In genomic region chr9:89597711-89598707, GRCh38 we compare ENCODE assay signal across 8 cellular contexts. TPM values are rescaled to one million over a fixed set of nuclear protein-coding genes. Genes with fewer than 3 reads are reported as not detected.
A peak's percentile ranks its signal among the peaks of the same experiment; 100 is the strongest.
DNase-seq lines count a peak whose midpoint lies in the region; ATAC-seq and TF ChIP-seq lines count a peak whose summit lies in the region.

No MANE protein-coding gene starts in this region.

- no peak for TF ChIP-seq POLR2A in uterus (IDR thresholded peaks at IDR 0.05)

- H3K27me3 Mint-ChIP-seq in natural killer cell (ENCODE audit: low read depth in 2 of 2) = peaks cover 1 to 15% of the 10 kb centered on the region in 2 donors

- no peak overlapping the region for H3K4me3 Mint-ChIP-seq in natural killer cell

- in situ Hi-C loops in GM13977 (cut with MboI; ENCODE audit: low pct_unique_long_range_greater_than_20kb, low sequenced_read_pairs, unreplicated experiment) = no loop called here

- H3K4me1 Mint-ChIP-seq in natural killer cell = peaks cover 16 to 18% of the 10 kb centered on the region in 2 donors

- peak in 2 of 3 donors; percentile 58 to 59 for ATAC-seq in natural killer cell

- H3K36me3 ChIP-seq in fibroblast of lung (ENCODE audit: control insufficient read depth, insufficient read depth, low read length) = no peaks in the 10 kb centered on the region
- no peaks in the 10 kb centered on the region for H3K36me3 ChIP-seq in uterus

- no peak overlapping the region for H2AFZ ChIP-seq in fibroblast of lung (ENCODE audit: low read length)

- H3K4me3 ChIP-seq in AG09309 (ENCODE audit: control insufficient read depth, low read depth, low read length) = no peak overlapping the region
- H3K4me3 ChIP-seq in fibroblast of lung (replicated peaks in 1 of 4; ENCODE audit: control extremely low read depth in 1 of 4, insufficient read depth in 1 of 4, low read depth in 3 of 4, low read length in 4 of 4) = no peak overlapping the region
- H3K4me3 ChIP-seq in uterus = no peak overlapping the region

- H3K27ac Mint-ChIP-seq in natural killer cell = no peak overlapping the region

- no peak overlapping the region for H3K27ac ChIP-seq in fibroblast of lung (ENCODE audit: insufficient read depth, low read length)
- no peak overlapping the region for H3K27ac ChIP-seq in uterus

- no peaks in the 10 kb centered on the region for H3K9me3 ChIP-seq in fibroblast of lung (ENCODE audit: control insufficient read depth, insufficient read depth, low read depth, low read length)
- no peaks in the 10 kb centered on the region for H3K9me3 ChIP-seq in uterus

- DNase-seq in AG09309 (ENCODE audit: low read depth) (no peak), GM13977 (ENCODE audit: low spot score) (peak; percentile 66), NCI-H748 (lab: John Stamatoyannopoulos, UW; ENCODE audit: unreplicated experiment) (peak; percentile 50), activated T-cell treated with anti-CD3 and anti-CD28 coated beads for 24 hours (ENCODE audit: low read depth) (peak; percentile 42), fibroblast of lung (ENCODE audit: low read depth in 2 of 2) (peak; percentile 39 to 68), natural killer cell (no peak), uterus (peak; percentile 59 to 61), GOT3 (lab: John Stamatoyannopoulos, UW) (no peak)

- H3K36me3 Mint-ChIP-seq in natural killer cell = no peaks in the 10 kb centered on the region

- intact Hi-C loops in natural killer cell (cut with micrococcal nuclease) (no loop called here), uterus (cut with DNase I; ENCODE audit: low total_unique reads) (no loop called here)

- TF ChIP-seq CTCF in AG09309 (IDR thresholded peaks at IDR 0.05; ENCODE audit: control insufficient read depth, insufficient read depth, low read depth, low read length, missing control alignments) (peak; percentile 81), GM13977 (IDR thresholded peaks at IDR 0.05; ENCODE audit: extremely low read depth, insufficient read depth, missing control alignments) (peak; percentile 74), fibroblast of lung (conservative IDR thresholded peaks at IDR 0.05 in 1 of 2, IDR thresholded peaks at IDR 0.05 in 1 of 2; ENCODE audit: low read depth in 1 of 2, low read length in 2 of 2) (peak; percentile 82 to 88), natural killer cell (IDR thresholded peaks at IDR 0.05) (peak; percentile 62), uterus (IDR thresholded peaks at IDR 0.05) (peak; percentile 72 to 89 (median 84))

- H4K20me1 ChIP-seq in fibroblast of lung (ENCODE audit: control insufficient read depth, extremely low read depth, insufficient read depth, low read length) = no peaks in the 10 kb centered on the region

- H3K9ac ChIP-seq in fibroblast of lung (ENCODE audit: insufficient read depth, low read length) = no peak overlapping the region

- H3K4me2 ChIP-seq in fibroblast of lung (ENCODE audit: extremely low read depth, insufficient read depth, low read length) = no peak overlapping the region

- H3K79me2 ChIP-seq in fibroblast of lung (ENCODE audit: control insufficient read depth, insufficient read depth, low read length) = no peaks in the 10 kb centered on the region

- no peaks in the 10 kb centered on the region for H3K27me3 ChIP-seq in fibroblast of lung (ENCODE audit: control insufficient read depth, insufficient read depth, low read length)
- H3K27me3 ChIP-seq in uterus = no peaks in the 10 kb centered on the region

- H3K4me1 ChIP-seq in fibroblast of lung (ENCODE audit: control insufficient read depth, extremely low read depth, insufficient read depth, low read length) (no peaks in the 10 kb centered on the region), uterus (no peaks in the 10 kb centered on the region)

- H3K9me3 Mint-ChIP-seq in natural killer cell = no peaks in the 10 kb centered on the region

RNA-seq across cellular contexts. Expression of gene GADD45G, which starts 6.8 kb away (rescaled TPM):
- total RNA-seq in fibroblast of lung (2.3 and 3.5 TPM in 2 replicates), natural killer cell (1 to 10 TPM; 2.6 to 3.2 (median 2.8) TPM), uterus (10 to 100 TPM in 3 of 4 donors, under 1 TPM in 1; 0.88 to 91.2 (median 15.3) TPM)
- polyA plus RNA-seq in fibroblast of lung = 0.23 TPM in 1 of 2 replicates, not detected in the other
- 0.41 and 0.91 TPM in 2 replicates for polyA plus RNA-seq in fibroblast of lung (2012)
- not detected in 2 replicates for polyA minus RNA-seq in fibroblast of lung (ENCODE audit: low replicate concordance)

Comparison
In these comparisons a context has a peak if more than half of its experiments do, and no peak if none do; other contexts are left out.
1. DNase-seq: peak in GM13977 (single experiment), NCI-H748 (single experiment), activated T-cell treated with anti-CD3 and anti-CD28 coated beads for 24 hours (single experiment), fibroblast of lung (2 of 2) and uterus (2 of 2); none in AG09309 (single experiment), natural killer cell (single experiment) and GOT3 (single experiment).
2. Peak in every context shown above with its lines, with median percentiles within 50 percentile points of each other: CTCF ChIP-seq.